ENCODE assay signal across 25 cellular contexts in genomic region chr2:220278022-220278421, GRCh38.
DNase-seq lines count a peak whose midpoint lies in the region; ATAC-seq and TF ChIP-seq lines count a peak whose summit lies in the region.
"Had no signal": no experiment of that assay in that cellular context is flagged by ENCODE, and none has a peak within 500 bp of the region (broad histone marks: within the 10 kb centered on the region; RNA-seq: fewer than 3 reads in every experiment).

No MANE protein-coding gene starts in this region.

- no peak overlapping the region for H3K4me3 ChIP-seq in breast epithelium
- no peak overlapping the region for H3K4me3 ChIP-seq in mammary epithelial cell (replicated peaks in 1 of 3; ENCODE audit: insufficient read depth in 1 of 3, low read depth in 2 of 3, low read length in 3 of 3)
- no peak overlapping the region for H3K4me3 ChIP-seq in thyroid gland (replicated peaks in 1 of 3)
- H3K4me3 ChIP-seq: K562, skin epidermis, tibial nerve had no signal

- no peaks in the 10 kb centered on the region for H4K20me1 ChIP-seq in mammary epithelial cell (ENCODE audit: insufficient read depth, low read length)

- H3K9me3 Mint-ChIP-seq in MCF 10A (ENCODE audit: unreplicated experiment), result peaks cover 7% of the 10 kb centered on the region
- peaks cover 3% of the 10 kb centered on the region for H3K9me3 Mint-ChIP-seq in stimulated activated effector memory CD8-positive, alpha-beta T cell treated with anti-CD3 and anti-CD28 coated beads, Interleukin-12 subunit alpha, Interleukin-12 subunit beta, amount 100 ng/mL, for 72 hours
- H3K9me3 Mint-ChIP-seq: activated CD4-positive, alpha-beta memory T cell treated with anti-CD3 and anti-CD28 coated beads for 36 hours; activated T-helper 17 cell treated with anti-CD3 and anti-CD28 coated beads, Interleukin-2, amount 50 U/mL, for 72 hours; CD4-positive, alpha-beta T cell had no signal

- H3K36me3 Mint-ChIP-seq in MCF 10A (ENCODE audit: insufficient read depth, unreplicated experiment), result peaks cover 6% of the 10 kb centered on the region
- H3K36me3 Mint-ChIP-seq in stimulated activated effector memory CD8-positive, alpha-beta T cell treated with anti-CD3 and anti-CD28 coated beads, Interleukin-12 subunit alpha, Interleukin-12 subunit beta, amount 100 ng/mL, for 72 hours, result no peaks in the 10 kb centered on the region
- H3K36me3 Mint-ChIP-seq: activated CD4-positive, alpha-beta memory T cell treated with anti-CD3 and anti-CD28 coated beads for 36 hours; activated naive CD4-positive, alpha-beta T cell treated with anti-CD3 and anti-CD28 coated beads, Interleukin-2, amount 50 U/mL, for 24 hours; naive B cell; T-cell had no signal

- H3K4me1 Mint-ChIP-seq in MCF 10A (ENCODE audit: insufficient read depth, unreplicated experiment), result peaks cover 56% of the 10 kb centered on the region
- H3K4me1 Mint-ChIP-seq in stimulated activated effector memory CD8-positive, alpha-beta T cell treated with anti-CD3 and anti-CD28 coated beads, Interleukin-12 subunit alpha, Interleukin-12 subunit beta, amount 100 ng/mL, for 72 hours, result no peaks in the 10 kb centered on the region
- H3K4me1 Mint-ChIP-seq: activated naive CD4-positive, alpha-beta T cell treated with anti-CD3 and anti-CD28 coated beads, Interleukin-2, amount 50 U/mL, for 24 hours; activated T-helper 17 cell treated with anti-CD3 and anti-CD28 coated beads, Interleukin-2, amount 50 U/mL, for 72 hours; naive B cell; stimulated activated naive CD8-positive, alpha-beta T cell treated with anti-CD3 and anti-CD28 coated beads, Interleukin-15, amount 100 ng/mL, for 72 hours; T-cell had no signal

- 79% methylated on average over 2 of the region's 2 CpGs for WGBS in mammary epithelial cell (ENCODE audit: low coverage, missing lambda C conversion rate)
- 68 to 83% methylated on average over 2 of the region's 2 CpGs for WGBS in thyroid gland, 2 donors

- ATAC-seq in left lobe of liver (peak; percentile 53), GM19023 (IDR thresholded peaks at IDR 0.05; ENCODE audit: unreplicated experiment) (no peak)
- no peak for ATAC-seq in stimulated activated effector memory CD8-positive, alpha-beta T cell treated with anti-CD3 and anti-CD28 coated beads, Interleukin-12 subunit alpha, Interleukin-12 subunit beta, amount 100 ng/mL, for 72 hours
- ATAC-seq: activated CD4-positive, CD25-positive, alpha-beta regulatory T cell treated with anti-CD3 and anti-CD28 coated beads, Interleukin-2, amount 50 U/mL, for 24 hours; activated T-helper 17 cell treated with anti-CD3 and anti-CD28 coated beads, Interleukin-2, amount 50 U/mL, for 72 hours; K562; stimulated activated naive CD8-positive, alpha-beta T cell treated with anti-CD3 and anti-CD28 coated beads, Interleukin-15, amount 100 ng/mL, for 72 hours; T-cell had no signal

- intact Hi-C loops in MCF 10A (cut with micrococcal nuclease), result loop anchor here (2.0 kb wide), 1 partner anchor 89 kb away; no protein-coding TSS in a partner anchor
- intact Hi-C loops in breast epithelium (cut with DNase I; ENCODE audit: low total_unique reads), result no loop called here
- intact Hi-C loops in mammary epithelial cell (cut with micrococcal nuclease), result loop anchor here (2.0 to 10.0 kb wide), 4 partner anchors 59 to 543 kb away; no protein-coding TSS in a partner anchor
- intact Hi-C loops in thyroid gland (cut with DNase I), result no loop called here

- H3K27ac Mint-ChIP-seq in MCF 10A (ENCODE audit: low read depth, unreplicated experiment), result peak overlapping the region; percentile 89
- H3K27ac Mint-ChIP-seq in stimulated activated effector memory CD8-positive, alpha-beta T cell treated with anti-CD3 and anti-CD28 coated beads, Interleukin-12 subunit alpha, Interleukin-12 subunit beta, amount 100 ng/mL, for 72 hours, result no peak overlapping the region
- H3K27ac Mint-ChIP-seq: activated CD4-positive, alpha-beta memory T cell treated with anti-CD3 and anti-CD28 coated beads for 36 hours; activated naive CD4-positive, alpha-beta T cell treated with anti-CD3 and anti-CD28 coated beads, Interleukin-2, amount 50 U/mL, for 24 hours; activated T-helper 17 cell treated with anti-CD3 and anti-CD28 coated beads, Interleukin-2, amount 50 U/mL, for 72 hours; CD4-positive, alpha-beta T cell; naive B cell; stimulated activated naive CD8-positive, alpha-beta T cell treated with anti-CD3 and anti-CD28 coated beads, Interleukin-15, amount 100 ng/mL, for 72 hours; T-cell had no signal

- BruUV-seq in MCF 10A (replicated peaks; lab: Mats Ljungman, UMichigan) (no TSS peak), mammary epithelial cell (replicated peaks; lab: Mats Ljungman, UMichigan) (no TSS peak)

- no peaks in the 10 kb centered on the region for H3K27me3 Mint-ChIP-seq in MCF 10A (ENCODE audit: insufficient read depth, unreplicated experiment)
- H3K27me3 Mint-ChIP-seq: CD4-positive, alpha-beta T cell; naive B cell; stimulated activated naive CD8-positive, alpha-beta T cell treated with anti-CD3 and anti-CD28 coated beads, Interleukin-15, amount 100 ng/mL, for 72 hours; T-cell had no signal

- DNase-seq in MCF 10A (ENCODE audit: unreplicated experiment) (no peak), breast epithelium (ENCODE audit: low spot score in 2 of 2) (no peak), mammary epithelial cell (no peak), left lobe of liver (ENCODE audit: low spot score) (no peak), thyroid gland (no peak), inferior parietal cortex (ENCODE audit: extremely low spot score) (no peak)
- no peak for DNase-seq in stimulated activated effector memory CD8-positive, alpha-beta T cell treated with anti-CD3 and anti-CD28 coated beads, Interleukin-12 subunit alpha, Interleukin-12 subunit beta, amount 100 ng/mL, for 72 hours (ENCODE audit: low spot score in 2 of 2)
- DNase-seq: 8988T; activated CD4-positive, alpha-beta memory T cell treated with anti-CD3 and anti-CD28 coated beads for 36 hours; AML-193; CD4-positive, alpha-beta T cell; erythroblast; naive B cell; NCI-H1105 treated with DMSO at 0.1 percent for 48 hours; NCI-H526 treated with DMSO at 0.1 percent for 48 hours; nucleus accumbens; stimulated activated naive CD8-positive, alpha-beta T cell treated with anti-CD3 and anti-CD28 coated beads, Interleukin-15, amount 100 ng/mL, for 72 hours; T-cell had no signal

- H3K79me2 ChIP-seq in mammary epithelial cell (ENCODE audit: insufficient read depth, low read length), result no peaks in the 10 kb centered on the region

- H3K9me3 ChIP-seq in breast epithelium (no peaks in the 10 kb centered on the region), mammary epithelial cell (replicated peaks; ENCODE audit: insufficient read depth, low read length) (no peaks in the 10 kb centered on the region), thyroid gland (no peaks in the 10 kb centered on the region)
- H3K9me3 ChIP-seq: tibial nerve had no signal

- CTCF ChIA-PET in MCF 10A (lab: Yijun Ruan, JAX), result no interaction called here
- CTCF ChIA-PET in mammary epithelial cell (lab: Charles Lee; ENCODE audit: low non-redundant PET), result no interaction called here

- H2AFZ ChIP-seq in mammary epithelial cell (ENCODE audit: low read depth, low read length), result no peak overlapping the region

- H3K27me3 ChIP-seq in breast epithelium (no peaks in the 10 kb centered on the region), mammary epithelial cell (ENCODE audit: insufficient read depth, low read length) (no peaks in the 10 kb centered on the region), thyroid gland (no peaks in the 10 kb centered on the region)
- H3K27me3 ChIP-seq: tibial nerve had no signal

- H3K36me3 ChIP-seq in breast epithelium, result no peaks in the 10 kb centered on the region
- no peaks in the 10 kb centered on the region for H3K36me3 ChIP-seq in mammary epithelial cell (ENCODE audit: insufficient read depth, low read length)
- no peaks in the 10 kb centered on the region for H3K36me3 ChIP-seq in thyroid gland
- H3K36me3 ChIP-seq: tibial nerve had no signal

- TF ChIP-seq POLR2A in breast epithelium (IDR thresholded peaks at IDR 0.05), result no peak
- no peak for TF ChIP-seq POLR2A in thyroid gland (IDR thresholded peaks at IDR 0.05)

- POLR2A ChIA-PET in MCF 10A (lab: Yijun Ruan, JAX), result interaction anchor here (0.5 to 1.8 kb wide), 9 partner anchors 10 to 1295 kb away, joined by 3 to 13 read pairs (median 4); no protein-coding TSS in a partner anchor

- H3K9ac ChIP-seq in mammary epithelial cell (ENCODE audit: insufficient read depth, low read length), result no peak overlapping the region

- H3K4me1 ChIP-seq in breast epithelium (no peaks in the 10 kb centered on the region), mammary epithelial cell (ENCODE audit: insufficient read depth, low read length) (peaks cover 51% of the 10 kb centered on the region), thyroid gland (peaks cover 0 to 7% of the 10 kb centered on the region in 2 donors)

- in situ Hi-C loops in mammary epithelial cell (cut with MboI; ENCODE audit: low sequenced_read_pairs in 2 of 2), result no loop called here

- H3K27ac ChIP-seq in breast epithelium (no peak overlapping the region), mammary epithelial cell (ENCODE audit: insufficient read depth, low read depth, low read length) (peak overlapping the region; percentile 93), thyroid gland (peak overlapping the region in 2 of 3 donors; percentile 24 to 47)
- H3K27ac ChIP-seq: tibial nerve had no signal

- dilution Hi-C loops in mammary epithelial cell (cut with HindIII; ENCODE audit: low sequenced_read_pairs), result no loop called here

- no peak overlapping the region for H3K4me2 ChIP-seq in mammary epithelial cell (ENCODE audit: insufficient read depth, low read depth, low read length)

- TF ChIP-seq CTCF in MCF 10A (IDR thresholded peaks at IDR 0.05; ENCODE audit: unreplicated experiment), result no peak
- TF ChIP-seq CTCF in breast epithelium (IDR thresholded peaks at IDR 0.05), result no peak
- no peak for TF ChIP-seq CTCF in mammary epithelial cell (conservative IDR thresholded peaks at IDR 0.05 in 1 of 2, IDR thresholded peaks at IDR 0.05 in 1 of 2; ENCODE audit: extremely low read depth in 1 of 2, insufficient read depth in 1 of 2, low read depth in 1 of 2, low read length in 2 of 2)
- TF ChIP-seq CTCF in thyroid gland (IDR thresholded peaks at IDR 0.05), result no peak

- H3K4me3 Mint-ChIP-seq in MCF 10A (ENCODE audit: unreplicated experiment), result no peak overlapping the region
- no peak overlapping the region for H3K4me3 Mint-ChIP-seq in stimulated activated effector memory CD8-positive, alpha-beta T cell treated with anti-CD3 and anti-CD28 coated beads, Interleukin-12 subunit alpha, Interleukin-12 subunit beta, amount 100 ng/mL, for 72 hours
- H3K4me3 Mint-ChIP-seq: activated CD4-positive, alpha-beta memory T cell treated with anti-CD3 and anti-CD28 coated beads for 36 hours; activated naive CD4-positive, alpha-beta T cell treated with anti-CD3 and anti-CD28 coated beads, Interleukin-2, amount 50 U/mL, for 24 hours; activated T-helper 17 cell treated with anti-CD3 and anti-CD28 coated beads, Interleukin-2, amount 50 U/mL, for 72 hours; CD4-positive, alpha-beta T cell; naive B cell; stimulated activated naive CD8-positive, alpha-beta T cell treated with anti-CD3 and anti-CD28 coated beads, Interleukin-15, amount 100 ng/mL, for 72 hours; T-cell had no signal

Comparison
In these comparisons a context has a peak if more than half of its experiments do, and no peak if none do; other contexts are left out.
1. H3K27ac ChIP-seq: peak in mammary epithelial cell (single experiment) and thyroid gland (2 of 3); none in breast epithelium (0 of 2).
2. intact Hi-C loops: an anchor here in MCF 10A (2.0 kb wide) and mammary epithelial cell (2.0 to 10.0 kb wide); none called in breast epithelium and thyroid gland.